ENCODE assay signal across 1 cellular context in genomic region chr16:57013902-57014301, GRCh38.
TF ChIP-seq lines count a peak whose summit lies in the region.

No MANE protein-coding gene starts in this region.

TF ChIP-seq in K562, 482 proteins besides CTCF, POLR2A, EP300 and RAD21:
- TF ChIP-seq PREB (CRISPR knock-in tag; IDR thresholded peaks at IDR 0.05) = no peak
- no peak for TF ChIP-seq ZBTB2 (IDR thresholded peaks at IDR 0.05)
- no peak for TF ChIP-seq NCOA4 (IDR thresholded peaks at IDR 0.05; ENCODE audit: partially characterized antibody)
- TF ChIP-seq ZBTB26 (CRISPR knock-in tag; IDR thresholded peaks at IDR 0.05) = no peak
- TF ChIP-seq KLF13 (tag; IDR thresholded peaks at IDR 0.05; ENCODE audit: borderline replicate concordance, low read depth) = no peak
- TF ChIP-seq SRF (CRISPR knock-in tag; IDR thresholded peaks at IDR 0.05) = no peak
